7 cellular contexts compared by ENCODE assay signal in the genomic region with DNA sequence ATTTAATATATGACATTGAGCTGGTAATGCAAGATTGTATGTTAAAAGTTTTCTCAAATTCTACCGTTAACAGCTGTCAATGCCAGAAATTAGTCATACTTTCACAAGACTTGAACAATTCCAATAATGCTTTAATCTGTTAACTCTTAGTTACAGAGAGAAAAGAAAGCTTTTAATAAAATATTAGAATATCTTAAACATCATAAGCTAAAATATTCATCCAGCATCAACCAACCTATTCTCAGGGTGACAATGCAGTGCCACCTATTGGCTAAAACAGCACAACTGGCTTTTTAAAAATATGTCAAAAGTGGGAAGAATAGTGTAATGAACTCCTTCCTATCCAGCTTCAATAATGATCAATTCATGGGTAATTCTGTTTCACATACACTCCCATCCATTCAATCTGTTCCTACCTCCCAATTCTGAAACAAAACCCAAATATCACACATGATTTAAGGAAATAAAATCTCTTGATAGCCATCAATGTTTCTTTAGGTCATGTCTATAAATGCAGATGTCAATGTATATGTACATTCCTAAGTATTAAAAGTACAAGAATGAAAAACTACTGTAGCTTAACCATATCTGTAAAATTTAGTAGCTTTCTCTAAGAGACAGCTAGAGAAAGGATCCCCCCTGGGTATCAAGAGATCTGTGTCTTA.
DNase-seq lines count a peak whose midpoint lies in the region; ATAC-seq and TF ChIP-seq lines count a peak whose summit lies in the region.

No MANE protein-coding gene starts in this region.

- no peak overlapping the region for H3K4me3 ChIP-seq in GM12875 (ENCODE audit: low read depth, low read length)
- no peak overlapping the region for H3K4me3 ChIP-seq in astrocyte of the spinal cord (ENCODE audit: low read depth, low read length)
- no peak overlapping the region for H3K4me3 ChIP-seq in lung

- H3K36me3 ChIP-seq in lung (ENCODE audit: control insufficient read depth in 2 of 2, insufficient read depth in 2 of 2, low read length in 2 of 2), result peaks cover 0 to 3% of the 10 kb centered on the region in 2 donors

- H3K27ac ChIP-seq in lung (ENCODE audit: low read depth in 1 of 2, low read length in 1 of 2), result no peak overlapping the region

- no peaks in the 10 kb centered on the region for H3K9me3 ChIP-seq in lung (ENCODE audit: control insufficient read depth in 2 of 2, insufficient read depth in 1 of 2, low read length in 1 of 2)

- DNase-seq in astrocyte of the spinal cord (ENCODE audit: low read depth, low spot score), result peak; percentile 28
- no peak for DNase-seq in lung (ENCODE audit: low spot score)
- DNase-seq in DMS79 (lab: John Stamatoyannopoulos, UW), result no peak
- no peak for DNase-seq in NCI-H1048 (lab: John Stamatoyannopoulos, UW)
- DNase-seq in NCI-H2196 treated with DMSO at 0.1 percent for 48 hours (lab: John Stamatoyannopoulos, UW; ENCODE audit: unreplicated experiment), result no peak

- H3K27me3 ChIP-seq in lung (ENCODE audit: control insufficient read depth, insufficient read depth), result no peaks in the 10 kb centered on the region

- peak; percentile 56 for ATAC-seq in HG03565 (IDR thresholded peaks at IDR 0.05; ENCODE audit: unreplicated experiment)
- ATAC-seq in lung (ENCODE audit: insufficient read depth, low FRiP score), result no peak

- TF ChIP-seq CTCF in GM12875 (IDR thresholded peaks at IDR 0.05; ENCODE audit: borderline replicate concordance, insufficient read depth, low read depth, low read length), result peak; percentile 48; the same call in 1 of the 2 replicates
- peak; percentile 68 for TF ChIP-seq CTCF in astrocyte of the spinal cord (IDR thresholded peaks at IDR 0.05; ENCODE audit: low read depth, low read length)
- peak; percentile 6 for TF ChIP-seq CTCF in lung (IDR thresholded peaks at IDR 0.05; ENCODE audit: control extremely low read depth, extremely low read depth)

- in situ Hi-C loops in astrocyte of the spinal cord (cut with HindIII; ENCODE audit: low sequenced_read_pairs), result no loop called here

- 84 to 98% methylated on average over 1 of the region's 1 CpG for WGBS in lung, 2 donors

- peaks cover 0 to 3% of the 10 kb centered on the region in 2 donors for H3K4me1 ChIP-seq in lung (ENCODE audit: control insufficient read depth in 2 of 2, insufficient read depth in 2 of 2, low read length in 2 of 2)

Comparison
In these comparisons a context has a peak if more than half of its experiments do, and no peak if none do; other contexts are left out.
1. CTCF ChIP-seq: peak in every context shown above with its lines; median percentile 68 in astrocyte of the spinal cord; 48 in GM12875; 6 in lung.